In the genomic region with DNA sequence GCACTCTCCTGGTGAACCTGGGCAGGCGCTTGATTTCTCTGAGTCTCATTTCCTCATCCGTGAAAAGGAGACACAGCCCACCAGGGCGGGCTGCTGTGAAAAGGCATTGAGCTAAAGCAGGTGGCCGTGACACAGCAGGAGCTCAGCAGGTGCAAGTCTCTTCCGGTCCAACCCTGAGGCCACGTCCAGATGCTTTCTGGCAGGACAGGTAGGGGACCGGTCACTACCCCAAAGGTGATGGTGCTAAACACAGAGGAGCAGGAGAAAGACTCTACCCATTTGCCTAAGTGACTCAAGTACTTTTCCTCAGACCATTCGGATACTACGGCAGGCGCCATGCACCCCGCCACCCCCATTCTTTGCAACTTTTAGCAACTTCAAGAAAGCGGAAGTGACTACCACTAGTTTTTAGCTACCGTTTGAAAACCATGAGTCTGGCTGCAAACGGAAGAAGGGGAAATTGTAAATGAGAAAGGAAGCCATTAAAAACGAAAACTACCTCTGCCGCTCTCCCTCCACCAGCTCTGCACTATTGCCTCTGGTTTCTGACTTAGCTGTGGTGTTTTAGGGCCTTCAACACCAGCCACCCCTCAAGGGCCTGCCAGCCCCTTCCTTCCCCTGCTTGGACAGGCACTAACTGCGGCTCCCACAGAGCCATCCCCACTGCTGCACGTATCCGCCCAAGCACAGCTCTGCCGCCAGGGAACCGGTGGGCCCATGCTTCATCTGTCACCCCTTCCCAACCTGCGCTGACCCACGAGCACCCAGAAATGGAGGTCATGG, we compare ENCODE assay signal across 9 cellular contexts. TPM values are rescaled to one million over a fixed set of nuclear protein-coding genes. Genes with fewer than 3 reads are reported as not detected.
A peak's percentile ranks its signal among the peaks of the same experiment; 100 is the strongest.
DNase-seq lines count a peak whose midpoint lies in the region; ATAC-seq and TF ChIP-seq lines count a peak whose summit lies in the region.
"Had no signal": no experiment of that assay in that cellular context is flagged by ENCODE, and none has a peak within 500 bp of the region (broad histone marks: within the 10 kb centered on the region; RNA-seq: fewer than 3 reads in every experiment).

No MANE protein-coding gene starts in this region.

- peaks cover 92% of the 10 kb centered on the region for H4K20me1 ChIP-seq in hepatocyte (ENCODE audit: insufficient read depth, poor library complexity, severe bottlenecking)

- no peak overlapping the region for H2AFZ ChIP-seq in hepatocyte

- peak overlapping the region; percentile 98 for H3K27ac Mint-ChIP-seq in activated naive CD4-positive, alpha-beta T cell treated with anti-CD3 and anti-CD28 coated beads, Interleukin-2, amount 50 U/mL, for 24 hours
- peak overlapping the region; percentile 88 to 99 for H3K27ac Mint-ChIP-seq in natural killer cell treated with Interleukin-12 subunit alpha and Interleukin-12 subunit beta and Interleukin-15 and Interleukin-18, amount 100 ng/mL, for 72 hours

- H3K27me3 ChIP-seq in hepatocyte: no peaks in the 10 kb centered on the region

- H3K36me3 Mint-ChIP-seq in activated naive CD4-positive, alpha-beta T cell treated with anti-CD3 and anti-CD28 coated beads, Interleukin-2, amount 50 U/mL, for 24 hours: peaks cover 14% of the 10 kb centered on the region
- peaks cover 35% of the 10 kb centered on the region for H3K36me3 Mint-ChIP-seq in natural killer cell treated with Interleukin-12 subunit alpha and Interleukin-12 subunit beta and Interleukin-15 and Interleukin-18, amount 100 ng/mL, for 72 hours

- H3K79me2 ChIP-seq in hepatocyte: peaks cover 95% of the 10 kb centered on the region

- H3K4me1 Mint-ChIP-seq in activated naive CD4-positive, alpha-beta T cell treated with anti-CD3 and anti-CD28 coated beads, Interleukin-2, amount 50 U/mL, for 24 hours: peaks cover 63% of the 10 kb centered on the region
- peaks cover 62 to 70% of the 10 kb centered on the region in 2 donors for H3K4me1 Mint-ChIP-seq in natural killer cell treated with Interleukin-12 subunit alpha and Interleukin-12 subunit beta and Interleukin-15 and Interleukin-18, amount 100 ng/mL, for 72 hours (ENCODE audit: low read depth in 2 of 2)

- 93% methylated on average over 23 of the region's 23 CpGs for WGBS in hepatocyte (ENCODE audit: low lambda C conversion rate, missing lambda C conversion rate)

- no peak for TF ChIP-seq CTCF in hepatocyte (IDR thresholded peaks at IDR 0.05; ENCODE audit: poor library complexity)

- peak overlapping the region; percentile 97 for H3K4me3 Mint-ChIP-seq in activated naive CD4-positive, alpha-beta T cell treated with anti-CD3 and anti-CD28 coated beads, Interleukin-2, amount 50 U/mL, for 24 hours
- H3K4me3 Mint-ChIP-seq in natural killer cell treated with Interleukin-12 subunit alpha and Interleukin-12 subunit beta and Interleukin-15 and Interleukin-18, amount 100 ng/mL, for 72 hours: peak overlapping the region; percentile 100

- no peak overlapping the region for H3K4me3 ChIP-seq in hepatocyte
- H3K4me3 ChIP-seq: lung had no signal

- H3K9me3 ChIP-seq in hepatocyte (ENCODE audit: low read depth): no peaks in the 10 kb centered on the region

- peaks cover 19% of the 10 kb centered on the region for H3K4me1 ChIP-seq in hepatocyte (ENCODE audit: insufficient read depth)

- no peaks in the 10 kb centered on the region for H3K36me3 ChIP-seq in hepatocyte (replicated peaks; ENCODE audit: insufficient read depth, low read depth)

- H3K9me3 Mint-ChIP-seq in activated naive CD4-positive, alpha-beta T cell treated with anti-CD3 and anti-CD28 coated beads, Interleukin-2, amount 50 U/mL, for 24 hours: no peaks in the 10 kb centered on the region
- no peaks in the 10 kb centered on the region for H3K9me3 Mint-ChIP-seq in natural killer cell treated with Interleukin-12 subunit alpha and Interleukin-12 subunit beta and Interleukin-15 and Interleukin-18, amount 100 ng/mL, for 72 hours

- H3K27ac ChIP-seq in hepatocyte: no peak overlapping the region

- DNase-seq in SIG-M5 (lab: John Stamatoyannopoulos, UW) (peak; percentile 73), cerebellar nuclear complex (lab: John Stamatoyannopoulos, UW) (no peak), left lobe of liver (ENCODE audit: low spot score) (no peak), hepatocyte (ENCODE audit: low spot score) (no peak)
- peak; percentile 77 for DNase-seq in natural killer cell treated with Interleukin-12 subunit alpha and Interleukin-12 subunit beta and Interleukin-15 and Interleukin-18, amount 100 ng/mL, for 72 hours (ENCODE audit: low spot score)

- ATAC-seq in GM18511 (IDR thresholded peaks at IDR 0.05; ENCODE audit: unreplicated experiment) (peak; percentile 51), HG02981 (IDR thresholded peaks at IDR 0.05; ENCODE audit: unreplicated experiment) (peak; percentile 49), left lobe of liver (no peak)
- ATAC-seq in natural killer cell treated with Interleukin-12 subunit alpha and Interleukin-12 subunit beta and Interleukin-15 and Interleukin-18, amount 100 ng/mL, for 72 hours: peak; percentile 28 to 38

- no peak overlapping the region for H3K4me2 ChIP-seq in hepatocyte

- no peaks in the 10 kb centered on the region for H3K9me2 ChIP-seq in hepatocyte (replicated peaks; ENCODE audit: insufficient read depth)

- no peaks in the 10 kb centered on the region for H3K27me3 Mint-ChIP-seq in activated naive CD4-positive, alpha-beta T cell treated with anti-CD3 and anti-CD28 coated beads, Interleukin-2, amount 50 U/mL, for 24 hours
- no peaks in the 10 kb centered on the region for H3K27me3 Mint-ChIP-seq in natural killer cell treated with Interleukin-12 subunit alpha and Interleukin-12 subunit beta and Interleukin-15 and Interleukin-18, amount 100 ng/mL, for 72 hours

RNA-seq across cellular contexts. Expression of a gene that starts 4.8 kb away (rescaled TPM):
- 100 to 1,000 TPM; 260 to 492 TPM for total RNA-seq in natural killer cell treated with Interleukin-12 subunit alpha and Interleukin-12 subunit beta and Interleukin-15 and Interleukin-18, amount 100 ng/mL, for 72 hours
- 30.3 TPM for total RNA-seq in left lobe of liver
- 37.1 and 39.5 TPM in 2 replicates for total RNA-seq in hepatocyte
- polyA plus RNA-seq in hepatocyte: 76.0 and 79.3 TPM in 2 replicates

RNA-seq across cellular contexts. Expression of a gene that starts 25.5 kb away (rescaled TPM):
- total RNA-seq in natural killer cell treated with Interleukin-12 subunit alpha and Interleukin-12 subunit beta and Interleukin-15 and Interleukin-18, amount 100 ng/mL, for 72 hours: 10 to 100 TPM in 1 of 2 donors, 1 to 10 TPM in 1; 8.3 to 31.6 TPM
- 15.5 TPM for total RNA-seq in left lobe of liver
- 18.6 and 21.1 TPM in 2 replicates for total RNA-seq in hepatocyte
- 48.6 and 62.3 TPM in 2 replicates for polyA plus RNA-seq in hepatocyte

RNA-seq across cellular contexts. Expression of a gene that starts 25.9 kb away (rescaled TPM):
- 10 to 100 TPM; 38.2 to 53.1 TPM for total RNA-seq in natural killer cell treated with Interleukin-12 subunit alpha and Interleukin-12 subunit beta and Interleukin-15 and Interleukin-18, amount 100 ng/mL, for 72 hours
- total RNA-seq in left lobe of liver: 15.7 TPM
- total RNA-seq in hepatocyte: 31.5 and 33.9 TPM in 2 replicates
- 52.2 and 54.5 TPM in 2 replicates for polyA plus RNA-seq in hepatocyte

RNA-seq across cellular contexts. Expression of a gene that starts 29.8 kb away (rescaled TPM):
- total RNA-seq in natural killer cell treated with Interleukin-12 subunit alpha and Interleukin-12 subunit beta and Interleukin-15 and Interleukin-18, amount 100 ng/mL, for 72 hours: 10 to 100 TPM; 11.9 to 15.7 TPM
- total RNA-seq in left lobe of liver (0.55 TPM), hepatocyte (3.3 and 13.2 TPM in 2 replicates)
- polyA plus RNA-seq in hepatocyte: 2.4 and 2.7 TPM in 2 replicates

RNA-seq across cellular contexts. Expression of a gene that starts 44.7 kb away (rescaled TPM):
- total RNA-seq in natural killer cell treated with Interleukin-12 subunit alpha and Interleukin-12 subunit beta and Interleukin-15 and Interleukin-18, amount 100 ng/mL, for 72 hours: under 1 TPM in 1 of 2 donors, not detected in 1; 0.11 TPM
- total RNA-seq in left lobe of liver (6.3 TPM), hepatocyte (30.9 and 31.5 TPM in 2 replicates)
- 7.2 and 7.3 TPM in 2 replicates for polyA plus RNA-seq in hepatocyte

Comparison
In these comparisons a context has a peak if more than half of its experiments do, and no peak if none do; other contexts are left out.
1. DNase-seq: peak in SIG-M5 (single experiment) and natural killer cell treated with Interleukin-12 subunit alpha and Interleukin-12 subunit beta and Interleukin-15 and Interleukin-18, amount 100 ng/mL, for 72 hours (single experiment); none in cerebellar nuclear complex (0 of 2), left lobe of liver (single experiment) and hepatocyte (single experiment).